Comparison of ENCODE assay signal across 1 cellular context in genomic region chr9:95004452-95005275, GRCh38.
A peak's percentile ranks its signal among the peaks of the same experiment; 100 is the strongest.
TF ChIP-seq lines count a peak whose summit lies in the region.

No MANE protein-coding gene starts in this region.

TF ChIP-seq in HEK293, 187 proteins besides CTCF, POLR2A, EP300 and RAD21 (continued from another document):
- TF ChIP-seq, protein P1, sequence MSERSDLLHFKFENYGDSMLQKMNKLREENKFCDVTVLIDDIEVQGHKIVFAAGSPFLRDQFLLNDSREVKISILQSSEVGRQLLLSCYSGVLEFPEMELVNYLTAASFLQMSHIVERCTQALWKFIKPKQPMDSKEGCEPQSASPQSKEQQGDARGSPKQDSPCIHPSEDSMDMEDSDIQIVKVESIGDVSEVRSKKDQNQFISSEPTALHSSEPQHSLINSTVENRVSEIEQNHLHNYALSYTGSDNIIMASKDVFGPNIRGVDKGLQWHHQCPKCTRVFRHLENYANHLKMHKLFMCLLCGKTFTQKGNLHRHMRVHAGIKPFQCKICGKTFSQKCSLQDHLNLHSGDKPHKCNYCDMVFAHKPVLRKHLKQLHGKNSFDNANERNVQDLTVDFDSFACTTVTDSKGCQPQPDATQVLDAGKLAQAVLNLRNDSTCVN (tag by site-specific recombination; optimal IDR thresholded peaks at IDR 0.05), result peak; percentile 75
- TF ChIP-seq ZIC2 (tag by site-specific recombination; IDR thresholded peaks at IDR 0.05) (no peak), ZNF394 (tag by site-specific recombination; IDR thresholded peaks at IDR 0.05; ENCODE audit: borderline replicate concordance) (no peak), ZSCAN30 (tag by site-specific recombination; IDR thresholded peaks at IDR 0.05) (0 out of 2 replicates have a peak, but pooled peaks have one; percentile 7), ZNF335 (tag by site-specific recombination; conservative IDR thresholded peaks at IDR 0.05) (peak; percentile 39), ZNF501 (tag by site-specific recombination; IDR thresholded peaks at IDR 0.05) (no peak), WT1 (tag by site-specific recombination; IDR thresholded peaks at IDR 0.05) (no peak), ZBTB20 (tag by site-specific recombination; IDR thresholded peaks at IDR 0.05) (peak; percentile 77)
- TF ChIP-seq, protein P2, sequence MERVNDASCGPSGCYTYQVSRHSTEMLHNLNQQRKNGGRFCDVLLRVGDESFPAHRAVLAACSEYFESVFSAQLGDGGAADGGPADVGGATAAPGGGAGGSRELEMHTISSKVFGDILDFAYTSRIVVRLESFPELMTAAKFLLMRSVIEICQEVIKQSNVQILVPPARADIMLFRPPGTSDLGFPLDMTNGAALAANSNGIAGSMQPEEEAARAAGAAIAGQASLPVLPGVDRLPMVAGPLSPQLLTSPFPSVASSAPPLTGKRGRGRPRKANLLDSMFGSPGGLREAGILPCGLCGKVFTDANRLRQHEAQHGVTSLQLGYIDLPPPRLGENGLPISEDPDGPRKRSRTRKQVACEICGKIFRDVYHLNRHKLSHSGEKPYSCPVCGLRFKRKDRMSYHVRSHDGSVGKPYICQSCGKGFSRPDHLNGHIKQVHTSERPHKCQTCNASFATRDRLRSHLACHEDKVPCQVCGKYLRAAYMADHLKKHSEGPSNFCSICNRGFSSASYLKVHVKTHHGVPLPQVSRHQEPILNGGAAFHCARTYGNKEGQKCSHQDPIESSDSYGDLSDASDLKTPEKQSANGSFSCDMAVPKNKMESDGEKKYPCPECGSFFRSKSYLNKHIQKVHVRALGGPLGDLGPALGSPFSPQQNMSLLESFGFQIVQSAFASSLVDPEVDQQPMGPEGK (tag by site-specific recombination; IDR thresholded peaks at IDR 0.05), result peak; percentile 60
